In genomic region chr5:58454025-58454424, GRCh38 we compare ENCODE assay signal across 18 cellular contexts. TPM values are rescaled to one million over a fixed set of nuclear protein-coding genes. Genes with fewer than 3 reads are reported as not detected.
A peak's percentile ranks its signal among the peaks of the same experiment; 100 is the strongest.
DNase-seq lines count a peak whose midpoint lies in the region; ATAC-seq, FAIRE-seq and TF ChIP-seq lines count a peak whose summit lies in the region.
"Had no signal": no experiment of that assay in that cellular context is flagged by ENCODE, and none has a peak within 500 bp of the region (broad histone marks: within the 10 kb centered on the region; RNA-seq: fewer than 3 reads in every experiment).

No MANE protein-coding gene starts in this region.

- intact Hi-C loops in HepG2 (cut with micrococcal nuclease; ENCODE audit: unreplicated experiment) = no loop called here
- intact Hi-C loops in activated CD4-positive, alpha-beta memory T cell treated with anti-CD3 and anti-CD28 coated beads for 36 hours (cut with micrococcal nuclease) = no loop called here

- no peak for FAIRE-seq in HepG2 (lab: Jason Lieb, UNC)

- no peak for TF ChIP-seq POLR2A in HepG2 (IDR thresholded peaks at IDR 0.05; ENCODE audit: insufficient read depth in 1 of 2, low read depth in 2 of 2, low read length in 2 of 2)

- peaks cover 11% of the 10 kb centered on the region for H3K27me3 Mint-ChIP-seq in activated CD4-positive, alpha-beta memory T cell treated with anti-CD3 and anti-CD28 coated beads for 36 hours

- H3K4me3 ChIP-seq in MG63 (peak overlapping the region; percentile 94), choroid plexus epithelial cell (ENCODE audit: low read depth, low read length) (peak overlapping the region; percentile 85), HepG2 (replicated peaks in 1 of 3; ENCODE audit: insufficient read depth in 1 of 3, low read depth in 2 of 3, low read length in 3 of 3) (no peak overlapping the region), smooth muscle cell (peak overlapping the region; percentile 90), WERI-Rb-1 (ENCODE audit: low read depth, low read length) (no peak overlapping the region)

- H3K9ac ChIP-seq in HepG2 (ENCODE audit: insufficient read depth, low read depth, low read length) (no peak overlapping the region), smooth muscle cell (ENCODE audit: low read depth) (peak overlapping the region; percentile 19)

- in situ Hi-C loops in HepG2 (cut with HindIII; ENCODE audit: extremely low pct_ligation_motif_present, low pct_unique_long_range_greater_than_20kb) = loop anchor here (25.0 kb wide), 1 partner anchor 942 kb away; no protein-coding TSS in a partner anchor

- TF ChIP-seq EP300 in HepG2 (IDR thresholded peaks at IDR 0.05; ENCODE audit: low read depth in 2 of 2, low read length in 2 of 2) (no peak), HepG2 (CRISPR knock-in tag; IDR thresholded peaks at IDR 0.05; ENCODE audit: borderline replicate concordance) (no peak)

- CTCF ChIA-PET in HepG2 (lab: Yijun Ruan, JAX; ENCODE audit: low intra/inter-chr PET ratio, low total read pairs) = no interaction called here
- CTCF ChIA-PET in activated CD4-positive, alpha-beta memory T cell treated with anti-CD3 and anti-CD28 coated beads for 36 hours (lab: Charles Lee) = no interaction called here

- H3K27me3 ChIP-seq in MG63 (no peaks in the 10 kb centered on the region), HepG2 (ENCODE audit: control insufficient read depth in 1 of 2, insufficient read depth in 2 of 2, low read length in 2 of 2) (no peaks in the 10 kb centered on the region; a peak in 1 of 5 replicates), smooth muscle cell (ENCODE audit: low read depth) (no peaks in the 10 kb centered on the region), WERI-Rb-1 (ENCODE audit: insufficient read depth, low read depth, severe bottlenecking) (no peaks in the 10 kb centered on the region)

- POLR2A ChIA-PET in HepG2 (lab: Yijun Ruan, JAX) = no interaction called here
- POLR2A ChIA-PET in activated CD4-positive, alpha-beta memory T cell treated with anti-CD3 and anti-CD28 coated beads for 36 hours (lab: Charles Lee) = no interaction called here

- H4K20me1 ChIP-seq in HepG2 (ENCODE audit: insufficient read depth, low read length) = no peaks in the 10 kb centered on the region
- H4K20me1 ChIP-seq in smooth muscle cell (ENCODE audit: low read depth) = peaks cover 64% of the 10 kb centered on the region

- H3K79me2 ChIP-seq in HepG2 (ENCODE audit: insufficient read depth, low read length) (peaks cover 11% of the 10 kb centered on the region), smooth muscle cell (ENCODE audit: low read depth) (peaks cover 40% of the 10 kb centered on the region)

- H3K9me3 ChIP-seq in MG63 (no peaks in the 10 kb centered on the region), HepG2 (ENCODE audit: low read length) (no peaks in the 10 kb centered on the region), smooth muscle cell (replicated peaks; ENCODE audit: low read depth) (no peaks in the 10 kb centered on the region), WERI-Rb-1 (ENCODE audit: severe bottlenecking) (no peaks in the 10 kb centered on the region)

- peaks cover 7% of the 10 kb centered on the region for H3K4me1 Mint-ChIP-seq in activated CD4-positive, alpha-beta memory T cell treated with anti-CD3 and anti-CD28 coated beads for 36 hours (ENCODE audit: low read depth)

- peaks cover 55% of the 10 kb centered on the region for H3F3A ChIP-seq in smooth muscle cell (ENCODE audit: low read depth)

- H3K4me2 ChIP-seq in HepG2 (ENCODE audit: low read depth, low read length) (no peak overlapping the region), smooth muscle cell (peak overlapping the region; percentile 86)

- TF ChIP-seq RAD21 in HepG2 (CRISPR knock-in tag; IDR thresholded peaks at IDR 0.05) = no peak

- WGBS in HepG2 (ENCODE audit: low lambda C conversion rate) = 100% methylated on average over 1 of the region's 1 CpG
- 100% methylated on average over 1 of the region's 1 CpG for WGBS in smooth muscle cell (ENCODE audit: low lambda C conversion rate)

- H3K4me1 ChIP-seq in HepG2 (ENCODE audit: insufficient read depth, low read length) (peaks cover 28% of the 10 kb centered on the region; the same call in 1 of the 2 replicates), smooth muscle cell (ENCODE audit: low read depth) (peaks cover 7% of the 10 kb centered on the region)

- peaks cover 98% of the 10 kb centered on the region for H3K36me3 ChIP-seq in MG63
- H3K36me3 ChIP-seq in HepG2 (replicated peaks in 1 of 2; ENCODE audit: control insufficient read depth in 1 of 2, insufficient read depth in 2 of 2, low read length in 2 of 2) = peaks cover 3 to 11% of the 10 kb centered on the region in 2 experiments; a peak in 3 of 5 replicates
- H3K36me3 ChIP-seq in smooth muscle cell (ENCODE audit: low read depth) = peaks cover 28% of the 10 kb centered on the region
- peaks cover 13% of the 10 kb centered on the region for H3K36me3 ChIP-seq in WERI-Rb-1

- H3K9me3 Mint-ChIP-seq in activated CD4-positive, alpha-beta memory T cell treated with anti-CD3 and anti-CD28 coated beads for 36 hours = no peaks in the 10 kb centered on the region
- H3K9me3 Mint-ChIP-seq: activated naive CD8-positive, alpha-beta T cell treated with anti-CD3 and anti-CD28 coated beads for 36 hours; activated T-cell treated with anti-CD3 and anti-CD28 coated beads, Interleukin-2, amount 50 U/mL, for 24 hours; nephron progenitor cell had no signal

- DNase-seq in MG63 (no peak), choroid plexus epithelial cell (ENCODE audit: low read depth) (no peak), HepG2 (ENCODE audit: low spot score) (no peak), smooth muscle cell (lab: John Stamatoyannopoulos, UW; ENCODE audit: unreplicated experiment) (no peak), iPS-NIHi11 (ENCODE audit: low spot score) (no peak), WERI-Rb-1 (no peak)
- no peak for DNase-seq in activated CD4-positive, alpha-beta memory T cell treated with anti-CD3 and anti-CD28 coated beads for 36 hours
- DNase-seq: activated CD4-positive, alpha-beta T cell treated with anti-CD3 and anti-CD28 coated beads for 48 hours; activated naive CD8-positive, alpha-beta T cell treated with anti-CD3 and anti-CD28 coated beads for 36 hours; activated T-cell treated with anti-CD3 and anti-CD28 coated beads, Interleukin-2, amount 50 U/mL, for 24 hours; C1 segment of cervical spinal cord; KBM-7; NCI-H1417; NCI-H446; nephron progenitor cell; stimulated activated CD4-positive, alpha-beta T cell treated with anti-CD3 and anti-CD28 coated beads, Interleukin-2, amount 100 ng/mL, for 24 hours had no signal

- peaks cover 4% of the 10 kb centered on the region for H3K36me3 Mint-ChIP-seq in activated CD4-positive, alpha-beta memory T cell treated with anti-CD3 and anti-CD28 coated beads for 36 hours
- H3K36me3 Mint-ChIP-seq: activated naive CD8-positive, alpha-beta T cell treated with anti-CD3 and anti-CD28 coated beads for 36 hours had no signal

- H3K4me3 Mint-ChIP-seq in activated CD4-positive, alpha-beta memory T cell treated with anti-CD3 and anti-CD28 coated beads for 36 hours = no peak overlapping the region
- H3K4me3 Mint-ChIP-seq: activated naive CD8-positive, alpha-beta T cell treated with anti-CD3 and anti-CD28 coated beads for 36 hours; activated T-cell treated with anti-CD3 and anti-CD28 coated beads, Interleukin-2, amount 50 U/mL, for 24 hours; nephron progenitor cell had no signal

- TF ChIP-seq CTCF in choroid plexus epithelial cell (conservative IDR thresholded peaks at IDR 0.05; ENCODE audit: low read depth, low read length) (no peak), HepG2 (CRISPR knock-in tag; IDR thresholded peaks at IDR 0.05) (no peak), smooth muscle cell (IDR thresholded peaks at IDR 0.05; ENCODE audit: borderline replicate concordance, insufficient read depth, poor library complexity, severe bottlenecking) (no peak), WERI-Rb-1 (IDR thresholded peaks at IDR 0.05; ENCODE audit: low read depth, low read length) (no peak)

- ATAC-seq in HepG2 (no peak), HG02588 (IDR thresholded peaks at IDR 0.05; ENCODE audit: unreplicated experiment) (no peak)

- no TSS peak for BruUV-seq in HepG2 (replicated peaks; lab: Mats Ljungman, UMichigan)

- H3K27ac Mint-ChIP-seq in activated CD4-positive, alpha-beta memory T cell treated with anti-CD3 and anti-CD28 coated beads for 36 hours = no peak overlapping the region
- H3K27ac Mint-ChIP-seq: activated naive CD8-positive, alpha-beta T cell treated with anti-CD3 and anti-CD28 coated beads for 36 hours; activated T-cell treated with anti-CD3 and anti-CD28 coated beads, Interleukin-2, amount 50 U/mL, for 24 hours; nephron progenitor cell had no signal

- H2AFZ ChIP-seq in HepG2 (ENCODE audit: low read length) (no peak overlapping the region), smooth muscle cell (ENCODE audit: low read depth) (no peak overlapping the region)

- no peak overlapping the region for H3K27ac ChIP-seq in HepG2 (ENCODE audit: extremely low read length, insufficient read depth, low read length)
- H3K27ac ChIP-seq in smooth muscle cell (ENCODE audit: low read depth) = peak overlapping the region; percentile 97
- no peak overlapping the region for H3K27ac ChIP-seq in WERI-Rb-1
- H3K27ac ChIP-seq: HL-60 had no signal

RNA-seq across cellular contexts. Expression of gene PLK2, which starts 5.9 kb away (rescaled TPM):
- total RNA-seq in MG63 (2014; rRNA removed; shearing (Covaris generic); ENCODE audit: low replicate concordance) = 445 and 575 TPM in 2 replicates
- 15.1 and 29.6 TPM in 2 replicates for total RNA-seq in HepG2 (2016; rRNA removed; fragmentation: Illumina TruSeq; extraction: Trizol)
- 2.9 and 3.3 TPM in 2 replicates for total RNA-seq in HepG2 (2016; cell fraction: cytosol; rRNA removed; fragmentation: Illumina TruSeq; extraction: Trizol; ENCODE audit: low read depth)
- total RNA-seq in HepG2 (2016; cell fraction: insoluble cytoplasmic fraction; rRNA removed; fragmentation: Illumina TruSeq; extraction: Trizol) = 15.8 and 20.3 TPM in 2 replicates
- total RNA-seq in HepG2 (2016; cell fraction: membrane; rRNA removed; fragmentation: Illumina TruSeq; extraction: Trizol) = 4.9 and 6.6 TPM in 2 replicates
- total RNA-seq in HepG2 (2016; cell fraction: nucleus; rRNA removed; fragmentation: Illumina TruSeq; extraction: Trizol) = 48.1 and 58.7 TPM in 2 replicates
- polyA plus RNA-seq in HepG2 (2011; rRNA removed) = 9.6 and 10.4 TPM in 2 replicates
- polyA plus RNA-seq in HepG2 (2011; cell fraction: cytosol; rRNA removed) = 6.0 and 6.2 TPM in 2 replicates
- 60.5 and 66.6 TPM in 2 replicates for polyA plus RNA-seq in HepG2 (2011; cell fraction: nucleus; rRNA removed)
- polyA plus RNA-seq in HepG2 (2012) = 7.2 and 11.3 TPM in 2 replicates
- 1.1 and 1.2 TPM in 2 replicates for polyA plus RNA-seq in HepG2 (2016; cell fraction: cytosol; fragmentation: Illumina TruSeq; extraction: Trizol; ENCODE audit: low read depth)
- polyA plus RNA-seq in HepG2 (2016; cell fraction: insoluble cytoplasmic fraction; fragmentation: Illumina TruSeq; extraction: Trizol; ENCODE audit: low read depth) = 11.3 and 11.7 TPM in 2 replicates
- polyA plus RNA-seq in HepG2 (2016; cell fraction: membrane; fragmentation: Illumina TruSeq; extraction: Trizol; ENCODE audit: low read depth) = 1.7 and 2.5 TPM in 2 replicates
- 48.9 and 53.4 TPM in 2 replicates for polyA plus RNA-seq in HepG2 (2016; cell fraction: nucleus; fragmentation: Illumina TruSeq; extraction: Trizol; ENCODE audit: insufficient read depth, low read depth)
- 14.4 and 63.9 TPM in 2 replicates for polyA minus RNA-seq in HepG2 (2011; rRNA and poly(A)+ RNA removed; ENCODE audit: low replicate concordance)
- polyA minus RNA-seq in HepG2 (2011; cell fraction: cytosol; rRNA and poly(A)+ RNA removed) = 9.4 and 11.9 TPM in 2 replicates
- 104 and 167 TPM in 2 replicates for polyA minus RNA-seq in HepG2 (2011; cell fraction: nucleus; rRNA and poly(A)+ RNA removed)
- total RNA-seq in smooth muscle cell = 425 and 435 TPM in 2 replicates
- 175 and 245 TPM in 2 replicates for polyA plus RNA-seq in smooth muscle cell
- total RNA-seq in activated CD4-positive, alpha-beta memory T cell treated with anti-CD3 and anti-CD28 coated beads for 36 hours = 1 to 10 TPM; 1.4 to 2.2 TPM

RNA-seq across cellular contexts. Expression of gene GAPT, which starts 37.2 kb away (rescaled TPM):
- total RNA-seq in MG63 (2014; rRNA removed; shearing (Covaris generic); ENCODE audit: low replicate concordance) = not detected in 2 replicates
- total RNA-seq in HepG2 (2016; rRNA removed; fragmentation: Illumina TruSeq; extraction: Trizol) (not detected in 2 replicates), smooth muscle cell (not detected in 2 replicates)
- total RNA-seq in HepG2 (2016; cell fraction: cytosol; rRNA removed; fragmentation: Illumina TruSeq; extraction: Trizol; ENCODE audit: low read depth) = not detected in 2 replicates
- total RNA-seq in HepG2 (2016; cell fraction: insoluble cytoplasmic fraction; rRNA removed; fragmentation: Illumina TruSeq; extraction: Trizol) = not detected in 2 replicates
- total RNA-seq in HepG2 (2016; cell fraction: membrane; rRNA removed; fragmentation: Illumina TruSeq; extraction: Trizol) = not detected in 2 replicates
- total RNA-seq in HepG2 (2016; cell fraction: nucleus; rRNA removed; fragmentation: Illumina TruSeq; extraction: Trizol) = not detected in 2 replicates
- polyA plus RNA-seq in HepG2 (2011; rRNA removed) (not detected in 2 replicates), smooth muscle cell (not detected in 2 replicates)
- not detected in 2 replicates for polyA plus RNA-seq in HepG2 (2011; cell fraction: cytosol; rRNA removed)
- not detected in 2 replicates for polyA plus RNA-seq in HepG2 (2011; cell fraction: nucleus; rRNA removed)
- polyA plus RNA-seq in HepG2 (2012) = not detected in 2 replicates
- not detected in 2 replicates for polyA plus RNA-seq in HepG2 (2016; cell fraction: cytosol; fragmentation: Illumina TruSeq; extraction: Trizol; ENCODE audit: low read depth)
- polyA plus RNA-seq in HepG2 (2016; cell fraction: insoluble cytoplasmic fraction; fragmentation: Illumina TruSeq; extraction: Trizol; ENCODE audit: low read depth) = not detected in 2 replicates
- polyA plus RNA-seq in HepG2 (2016; cell fraction: membrane; fragmentation: Illumina TruSeq; extraction: Trizol; ENCODE audit: low read depth) = not detected in 2 replicates
- polyA plus RNA-seq in HepG2 (2016; cell fraction: nucleus; fragmentation: Illumina TruSeq; extraction: Trizol; ENCODE audit: insufficient read depth, low read depth) = not detected in 2 replicates
- not detected in 2 replicates for polyA minus RNA-seq in HepG2 (2011; rRNA and poly(A)+ RNA removed; ENCODE audit: low replicate concordance)
- not detected in 2 replicates for polyA minus RNA-seq in HepG2 (2011; cell fraction: cytosol; rRNA and poly(A)+ RNA removed)
- polyA minus RNA-seq in HepG2 (2011; cell fraction: nucleus; rRNA and poly(A)+ RNA removed) = not detected in 2 replicates
- total RNA-seq in activated CD4-positive, alpha-beta memory T cell treated with anti-CD3 and anti-CD28 coated beads for 36 hours = not detected

Comparison
In these comparisons a context has a peak if more than half of its experiments do, and no peak if none do; other contexts are left out.
1. H3K4me3 ChIP-seq: peak in MG63 (single experiment), choroid plexus epithelial cell (single experiment) and smooth muscle cell (single experiment); none in HepG2 (0 of 3) and WERI-Rb-1 (single experiment).